ENCODE assay signal across 1 cellular context in genomic region chr1:156080598-156081173, GRCh38.
TF ChIP-seq lines count a peak whose summit lies in the region.

No MANE protein-coding gene starts in this region.

TF ChIP-seq in K562, 482 proteins besides CTCF, POLR2A, EP300 and RAD21:
- TF ChIP-seq SMARCA5 (IDR thresholded peaks at IDR 0.05): no peak
- TF ChIP-seq POLR2AphosphoS5 (IDR thresholded peaks at IDR 0.05; ENCODE audit: control insufficient read depth, insufficient read depth, low read depth, low read length): no peak
- TF ChIP-seq KLF6 (CRISPR knock-in tag; IDR thresholded peaks at IDR 0.05; ENCODE audit: borderline replicate concordance): no peak
- no peak for TF ChIP-seq CBX3 (IDR thresholded peaks at IDR 0.05; ENCODE audit: borderline replicate concordance in 1 of 2, low read length in 2 of 2)
- TF ChIP-seq SRSF7 (optimal IDR thresholded peaks at IDR 0.05; ENCODE audit: low read depth, low read length): no peak
- no peak for TF ChIP-seq ZNF23 (CRISPR knock-in tag; IDR thresholded peaks at IDR 0.05)
- no peak for TF ChIP-seq POLR2B (IDR thresholded peaks at IDR 0.05; ENCODE audit: low read depth, partially characterized antibody)
- no peak for TF ChIP-seq NR2C1 (IDR thresholded peaks at IDR 0.05)
- no peak for TF ChIP-seq NR2C1 (tag; IDR thresholded peaks at IDR 0.05)
- no peak for TF ChIP-seq ARNT (IDR thresholded peaks at IDR 0.05)
- TF ChIP-seq GTF2E2 (tag; IDR thresholded peaks at IDR 0.05): no peak
- no peak for TF ChIP-seq LEF1 (IDR thresholded peaks at IDR 0.05)
- TF ChIP-seq ZNF518B (CRISPR knock-in tag; IDR thresholded peaks at IDR 0.05): no peak
